1 cellular context compared by ENCODE assay signal in the genomic region with DNA sequence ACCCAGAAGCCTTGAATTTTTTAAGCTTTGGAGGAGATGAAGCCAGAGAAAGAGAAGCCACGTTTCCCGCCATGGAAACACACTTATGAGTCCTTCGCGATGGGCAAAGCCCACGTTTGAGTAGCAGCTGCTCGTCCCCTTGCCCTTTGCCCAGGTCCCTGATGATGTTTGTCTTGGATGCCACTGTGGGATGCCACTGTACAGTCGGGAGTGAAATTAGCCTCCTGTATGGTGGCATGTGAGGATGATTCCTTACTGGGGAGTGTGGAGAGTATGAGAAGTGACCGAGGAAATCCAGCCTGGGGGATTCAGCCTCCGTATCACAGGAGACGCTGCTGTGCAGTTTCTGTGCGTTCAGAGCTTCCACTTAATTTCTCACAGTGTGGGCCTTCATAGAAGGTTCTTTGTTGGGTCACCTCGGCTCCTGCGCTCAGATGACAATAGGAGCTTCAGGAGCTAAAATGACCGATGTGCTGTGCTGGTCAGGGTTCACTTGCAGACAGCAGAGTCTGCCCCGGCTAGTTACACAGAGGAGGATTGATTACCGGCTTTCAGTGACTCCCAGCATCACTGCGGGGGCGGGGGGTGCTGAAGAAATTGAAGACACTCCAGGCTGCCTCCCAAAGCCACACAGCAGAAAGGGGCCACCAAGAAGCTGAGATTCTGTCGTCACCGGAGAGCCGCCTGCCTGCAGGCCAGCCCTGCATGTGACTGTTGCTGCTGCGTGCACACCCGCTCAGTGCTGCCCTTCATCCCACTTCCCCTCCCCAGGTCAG.
TF ChIP-seq lines count a peak whose summit lies in the region.

No MANE protein-coding gene starts in this region.

TF ChIP-seq in HepG2, 621 proteins besides CTCF, POLR2A, EP300 and RAD21 (continued from another document and continues in another):
- TF ChIP-seq THAP9 (CRISPR knock-in tag; IDR thresholded peaks at IDR 0.05; ENCODE audit: borderline replicate concordance), result no peak
- TF ChIP-seq, protein P1, sequence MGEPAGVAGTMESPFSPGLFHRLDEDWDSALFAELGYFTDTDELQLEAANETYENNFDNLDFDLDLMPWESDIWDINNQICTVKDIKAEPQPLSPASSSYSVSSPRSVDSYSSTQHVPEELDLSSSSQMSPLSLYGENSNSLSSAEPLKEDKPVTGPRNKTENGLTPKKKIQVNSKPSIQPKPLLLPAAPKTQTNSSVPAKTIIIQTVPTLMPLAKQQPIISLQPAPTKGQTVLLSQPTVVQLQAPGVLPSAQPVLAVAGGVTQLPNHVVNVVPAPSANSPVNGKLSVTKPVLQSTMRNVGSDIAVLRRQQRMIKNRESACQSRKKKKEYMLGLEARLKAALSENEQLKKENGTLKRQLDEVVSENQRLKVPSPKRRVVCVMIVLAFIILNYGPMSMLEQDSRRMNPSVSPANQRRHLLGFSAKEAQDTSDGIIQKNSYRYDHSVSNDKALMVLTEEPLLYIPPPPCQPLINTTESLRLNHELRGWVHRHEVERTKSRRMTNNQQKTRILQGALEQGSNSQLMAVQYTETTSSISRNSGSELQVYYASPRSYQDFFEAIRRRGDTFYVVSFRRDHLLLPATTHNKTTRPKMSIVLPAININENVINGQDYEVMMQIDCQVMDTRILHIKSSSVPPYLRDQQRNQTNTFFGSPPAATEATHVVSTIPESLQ (CRISPR knock-in tag; conservative IDR thresholded peaks at IDR 0.05), result no peak
- TF ChIP-seq RFXAP (CRISPR knock-in tag; IDR thresholded peaks at IDR 0.05; ENCODE audit: borderline replicate concordance), result no peak
- no peak for TF ChIP-seq SP5 (CRISPR knock-in tag; IDR thresholded peaks at IDR 0.05; ENCODE audit: borderline replicate concordance, low read depth)
- peak; percentile 37; the same call in 1 of the 2 replicates for TF ChIP-seq MYC (CRISPR knock-in tag; IDR thresholded peaks at IDR 0.05; ENCODE audit: borderline replicate concordance)
- no peak for TF ChIP-seq ZNF558 (CRISPR knock-in tag; IDR thresholded peaks at IDR 0.05; ENCODE audit: borderline replicate concordance)
- no peak for TF ChIP-seq ZNF766 (CRISPR knock-in tag; IDR thresholded peaks at IDR 0.05; ENCODE audit: borderline replicate concordance)
- TF ChIP-seq MEF2D (CRISPR knock-in tag; IDR thresholded peaks at IDR 0.05), result no peak
- TF ChIP-seq ATRX (CRISPR knock-in tag; IDR thresholded peaks at IDR 0.05; ENCODE audit: borderline replicate concordance), result no peak
- TF ChIP-seq, protein P2, sequence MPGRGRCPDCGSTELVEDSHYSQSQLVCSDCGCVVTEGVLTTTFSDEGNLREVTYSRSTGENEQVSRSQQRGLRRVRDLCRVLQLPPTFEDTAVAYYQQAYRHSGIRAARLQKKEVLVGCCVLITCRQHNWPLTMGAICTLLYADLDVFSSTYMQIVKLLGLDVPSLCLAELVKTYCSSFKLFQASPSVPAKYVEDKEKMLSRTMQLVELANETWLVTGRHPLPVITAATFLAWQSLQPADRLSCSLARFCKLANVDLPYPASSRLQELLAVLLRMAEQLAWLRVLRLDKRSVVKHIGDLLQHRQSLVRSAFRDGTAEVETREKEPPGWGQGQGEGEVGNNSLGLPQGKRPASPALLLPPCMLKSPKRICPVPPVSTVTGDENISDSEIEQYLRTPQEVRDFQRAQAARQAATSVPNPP (CRISPR knock-in tag; IDR thresholded peaks at IDR 0.05), result no peak
- TF ChIP-seq HHEX (CRISPR knock-in tag; IDR thresholded peaks at IDR 0.05), result no peak
- TF ChIP-seq ZNF768 (CRISPR knock-in tag; IDR thresholded peaks at IDR 0.05), result peak; percentile 30; the same call in 1 of the 2 replicates
- no peak for TF ChIP-seq EEA1 (CRISPR knock-in tag; IDR thresholded peaks at IDR 0.05; ENCODE audit: borderline replicate concordance)
- no peak for TF ChIP-seq ZNF121 (CRISPR knock-in tag; IDR thresholded peaks at IDR 0.05)
- TF ChIP-seq KDM1A (CRISPR knock-in tag; IDR thresholded peaks at IDR 0.05), result no peak
- TF ChIP-seq GATA4 (IDR thresholded peaks at IDR 0.05; ENCODE audit: borderline replicate concordance, low read depth), result no peak
- TF ChIP-seq RAD51 (IDR thresholded peaks at IDR 0.05; ENCODE audit: borderline replicate concordance), result no peak
- 0 out of 2 replicates have a peak, but pooled peaks have one; percentile 40 for TF ChIP-seq RXRA (CRISPR knock-in tag; IDR thresholded peaks at IDR 0.05)
- TF ChIP-seq SP1 (IDR thresholded peaks at IDR 0.05), result no peak
- TF ChIP-seq SP1 (CRISPR knock-in tag; IDR thresholded peaks at IDR 0.05), result no peak
- TF ChIP-seq HDAC6 (IDR thresholded peaks at IDR 0.05; ENCODE audit: low read depth, low read length), result no peak
- TF ChIP-seq BCL6 (CRISPR knock-in tag; IDR thresholded peaks at IDR 0.05), result peak; percentile 30
- no peak for TF ChIP-seq NR3C1 (CRISPR knock-in tag; IDR thresholded peaks at IDR 0.05)
- no peak for TF ChIP-seq SOX13 (IDR thresholded peaks at IDR 0.05)
- peak in 1 of 2 experiments; percentile 67; a peak in 2 of 4 replicates for TF ChIP-seq SOX13 (CRISPR knock-in tag; conservative IDR thresholded peaks at IDR 0.05 in 1 of 2, IDR thresholded peaks at IDR 0.05 in 1 of 2)
- TF ChIP-seq TCF12 (IDR thresholded peaks at IDR 0.05), result no peak
- no peak for TF ChIP-seq TCF12 (CRISPR knock-in tag; IDR thresholded peaks at IDR 0.05)
- TF ChIP-seq ZNF883 (CRISPR knock-in tag; IDR thresholded peaks at IDR 0.05; ENCODE audit: not compliant biosample characterization), result no peak
- TF ChIP-seq HNF1A (IDR thresholded peaks at IDR 0.05; ENCODE audit: low read depth), result no peak
- TF ChIP-seq HNF1A (CRISPR knock-in tag; IDR thresholded peaks at IDR 0.05; ENCODE audit: borderline replicate concordance), result no peak
- no peak for TF ChIP-seq KDM2A (CRISPR knock-in tag; IDR thresholded peaks at IDR 0.05; ENCODE audit: borderline replicate concordance, low read depth)
- TF ChIP-seq CENPX (CRISPR knock-in tag; IDR thresholded peaks at IDR 0.05), result no peak
- TF ChIP-seq ZNF280B (CRISPR knock-in tag; IDR thresholded peaks at IDR 0.05; ENCODE audit: borderline replicate concordance), result no peak
- no peak for TF ChIP-seq PAWR (CRISPR knock-in tag; IDR thresholded peaks at IDR 0.05; ENCODE audit: borderline replicate concordance)
- TF ChIP-seq FOXA3 (CRISPR knock-in tag; IDR thresholded peaks at IDR 0.05), result no peak
- no peak for TF ChIP-seq PCBP2 (optimal IDR thresholded peaks at IDR 0.05; ENCODE audit: low read depth, low read length, poor library complexity, severe bottlenecking)
- peak; percentile 53; the same call in 1 of the 2 replicates for TF ChIP-seq HIC2 (CRISPR knock-in tag; IDR thresholded peaks at IDR 0.05; ENCODE audit: low read depth)
- TF ChIP-seq ZNF33B (CRISPR knock-in tag; IDR thresholded peaks at IDR 0.05), result no peak
- TF ChIP-seq ETV5 (CRISPR knock-in tag; IDR thresholded peaks at IDR 0.05; ENCODE audit: borderline replicate concordance), result no peak
- no peak for TF ChIP-seq ZNF44 (CRISPR knock-in tag; IDR thresholded peaks at IDR 0.05)
- no peak for TF ChIP-seq ZNF343 (CRISPR knock-in tag; IDR thresholded peaks at IDR 0.05)
- no peak for TF ChIP-seq ZBTB25 (CRISPR knock-in tag; IDR thresholded peaks at IDR 0.05)
- no peak for TF ChIP-seq HNRNPLL (IDR thresholded peaks at IDR 0.05; ENCODE audit: low read depth, low read length, poor library complexity, severe bottlenecking)
- TF ChIP-seq RNF219 (CRISPR knock-in tag; IDR thresholded peaks at IDR 0.05), result no peak
- no peak for TF ChIP-seq KDM3A (CRISPR knock-in tag; IDR thresholded peaks at IDR 0.05; ENCODE audit: low read depth)
- TF ChIP-seq HMG20B (CRISPR knock-in tag; conservative IDR thresholded peaks at IDR 0.05), result no peak
- TF ChIP-seq SNAI1 (CRISPR knock-in tag; IDR thresholded peaks at IDR 0.05; ENCODE audit: borderline replicate concordance), result no peak
